ENCODE assay signal across 12 cellular contexts in the genomic region with DNA sequence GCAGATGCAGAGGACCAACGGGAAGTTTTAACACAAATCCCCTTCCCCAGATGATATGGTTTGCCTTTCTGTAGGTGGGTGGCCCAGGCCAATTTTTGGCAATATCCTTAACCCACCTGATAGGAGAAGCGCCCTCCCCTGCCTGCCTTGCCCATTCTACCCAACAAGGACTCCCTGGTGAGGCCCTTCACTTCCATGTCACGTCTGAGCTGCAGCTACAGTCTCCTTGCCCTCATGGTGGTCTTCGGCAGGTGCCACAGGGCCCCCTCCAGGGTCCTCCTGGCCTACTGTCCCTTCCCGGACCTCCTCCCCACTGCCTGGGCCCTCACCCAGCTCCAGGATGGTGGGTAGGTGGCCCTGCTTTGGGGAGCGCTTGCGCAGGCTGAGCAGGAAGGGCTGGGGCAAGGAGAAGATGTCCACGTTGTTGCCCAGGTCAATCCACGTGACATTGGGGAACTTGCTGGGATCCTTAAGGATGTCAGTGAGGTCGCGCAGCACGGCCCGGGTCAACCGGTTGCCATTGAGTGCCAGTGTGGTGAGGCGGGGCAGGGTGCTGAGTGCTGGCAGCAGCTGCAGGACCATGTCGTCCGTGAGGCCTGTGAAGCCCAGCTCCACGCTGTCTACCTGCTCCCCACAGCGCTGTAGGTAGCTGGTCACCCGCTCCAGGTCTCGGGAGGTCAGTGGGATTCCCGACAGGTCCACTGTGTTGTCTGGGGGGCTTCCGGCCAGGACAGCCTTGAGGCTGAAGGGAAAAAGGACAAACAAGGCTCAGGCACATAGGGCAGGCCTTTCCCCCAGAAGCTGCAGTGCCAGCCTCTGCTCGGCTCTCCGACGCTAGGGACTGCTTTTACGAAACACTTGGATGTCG. TPM values are rescaled to one million over a fixed set of nuclear protein-coding genes. Genes with fewer than 3 reads are reported as not detected.
DNase-seq lines count a peak whose midpoint lies in the region; ATAC-seq and TF ChIP-seq lines count a peak whose summit lies in the region.
"Had no signal": no experiment of that assay in that cellular context is flagged by ENCODE, and none has a peak within 500 bp of the region (broad histone marks: within the 10 kb centered on the region; RNA-seq: fewer than 3 reads in every experiment).

No MANE protein-coding gene starts in this region.

- BruUV-seq in Panc1 (replicated peaks; lab: Mats Ljungman, UMichigan): no TSS peak

- peaks cover 27% of the 10 kb centered on the region for H3K4me1 ChIP-seq in ACC112 (ENCODE audit: control insufficient read depth, insufficient read depth, low read length, unreplicated experiment)
- H3K4me1 ChIP-seq in Panc1 (ENCODE audit: control insufficient read depth, insufficient read depth, low read length): peaks cover 28% of the 10 kb centered on the region

- H3K36me3 ChIP-seq in ACC112 (ENCODE audit: insufficient read depth, low read length) (peaks cover 48% of the 10 kb centered on the region), Panc1 (ENCODE audit: control insufficient read depth, insufficient read depth, low read length) (peaks cover 27% of the 10 kb centered on the region)

- POLR2A ChIA-PET in Panc1 (lab: Charles Lee): no interaction called here

- no peak overlapping the region for H2AFZ ChIP-seq in ACC112 (ENCODE audit: low read length, unreplicated experiment)

- intact Hi-C loops in Panc1 (cut with micrococcal nuclease; ENCODE audit: unreplicated experiment): no loop called here

- in situ Hi-C loops in Panc1 (cut with HindIII; ENCODE audit: low pct_unique_long_range_greater_than_20kb, low sequenced_read_pairs): no loop called here

- no peaks in the 10 kb centered on the region for H3K9me3 ChIP-seq in Panc1 (ENCODE audit: control insufficient read depth, insufficient read depth, low read depth, low read length)
- H3K9me3 ChIP-seq: right atrium auricular region had no signal

- H3K27me3 ChIP-seq in ACC112 (ENCODE audit: insufficient read depth, low read length): no peaks in the 10 kb centered on the region
- H3K27me3 ChIP-seq in Panc1 (ENCODE audit: control insufficient read depth, insufficient read depth, low read length): no peaks in the 10 kb centered on the region
- H3K27me3 ChIP-seq: dorsolateral prefrontal cortex, right atrium auricular region had no signal

- H3K4me3 ChIP-seq in ACC112 (ENCODE audit: low read depth, low read length): no peak overlapping the region
- H3K4me3 ChIP-seq in Panc1 (ENCODE audit: low read depth in 2 of 2, low read length in 2 of 2): no peak overlapping the region
- H3K4me3 ChIP-seq: dorsolateral prefrontal cortex, right atrium auricular region had no signal

- no peak for DNase-seq in Panc1 (ENCODE audit: low read depth, low spot score)
- DNase-seq in nucleus accumbens (lab: John Stamatoyannopoulos, UW): no peak
- DNase-seq in SK-N-DZ (ENCODE audit: low spot score): no peak
- no peak for DNase-seq in NCI-H748 (lab: John Stamatoyannopoulos, UW; ENCODE audit: unreplicated experiment)
- DNase-seq: dorsolateral prefrontal cortex; GF-D8; stimulated activated naive CD4-positive, alpha-beta T cell treated with Interleukin-2 at 50 U/mL for 16 hours had no signal

- peak; percentile 4 for TF ChIP-seq POLR2A in GM10847 (IDR thresholded peaks at IDR 0.05; ENCODE audit: extremely low read depth, insufficient read length)

- ATAC-seq in Panc1: peak; percentile 34
- peak; percentile 1 for ATAC-seq in esophagus mucosa
- ATAC-seq in GM21576 (IDR thresholded peaks at IDR 0.05; ENCODE audit: unreplicated experiment): no peak

- CTCF ChIA-PET in Panc1 (lab: Charles Lee): no interaction called here

- peak overlapping the region; percentile 11; the same call in 1 of the 2 replicates for H3K27ac ChIP-seq in ACC112 (ENCODE audit: low read depth, low read length)
- peak overlapping the region; percentile 70; the same call in 1 of the 2 replicates for H3K27ac ChIP-seq in Panc1 (ENCODE audit: low read length)
- H3K27ac ChIP-seq: right atrium auricular region had no signal

- TF ChIP-seq CTCF in Panc1 (IDR thresholded peaks at IDR 0.05): no peak

- peaks cover 49% of the 10 kb centered on the region for H3K79me2 ChIP-seq in ACC112 (ENCODE audit: control insufficient read depth, insufficient read depth, low read length, unreplicated experiment)

RNA-seq across cellular contexts. Expression of gene TRPV2, which starts 28.3 kb away (rescaled TPM):
- total RNA-seq in Panc1 (2021; ENCODE audit: unreplicated experiment): 34.9 TPM
- 50.8 TPM for polyA plus RNA-seq in Panc1 (2012; ENCODE audit: insufficient read length)
- 2.7 TPM for total RNA-seq in esophagus mucosa
- polyA plus RNA-seq in SK-N-DZ (2014; cell fraction: cytosol; rRNA removed): 1.1 and 2.8 TPM in 2 replicates
- 1.2 and 2.4 TPM in 2 replicates for polyA plus RNA-seq in SK-N-DZ (2014; cell fraction: nucleus; rRNA removed)

RNA-seq across cellular contexts. Expression of gene LRRC75A, which starts 48.4 kb away (rescaled TPM):
- total RNA-seq in Panc1 (2021; ENCODE audit: unreplicated experiment) (1.2 TPM), esophagus mucosa (0.08 TPM)
- 1.3 TPM for polyA plus RNA-seq in Panc1 (2012; ENCODE audit: insufficient read length)
- 1.5 and 2.3 TPM in 2 replicates for polyA plus RNA-seq in SK-N-DZ (2014; cell fraction: cytosol; rRNA removed)
- polyA plus RNA-seq in SK-N-DZ (2014; cell fraction: nucleus; rRNA removed): 1.9 and 3.0 TPM in 2 replicates
